ENCODE assay signal across 11 cellular contexts in genomic region chr22:36411589-36412258, GRCh38. TPM values are rescaled to one million over a fixed set of nuclear protein-coding genes. Genes with fewer than 3 reads are reported as not detected.
DNase-seq lines count a peak whose midpoint lies in the region; TF ChIP-seq lines count a peak whose summit lies in the region.
"Had no signal": no experiment of that assay in that cellular context is flagged by ENCODE, and none has a peak within 500 bp of the region (broad histone marks: within the 10 kb centered on the region; RNA-seq: fewer than 3 reads in every experiment).

No MANE protein-coding gene starts in this region.

- H4K20me1 ChIP-seq in hepatocyte (ENCODE audit: insufficient read depth, poor library complexity, severe bottlenecking) = no peaks in the 10 kb centered on the region

- peaks cover 0 to 3% (median 2%) of the 10 kb centered on the region in 3 donors for H3K27me3 Mint-ChIP-seq in CD14-positive monocyte (ENCODE audit: low read depth in 3 of 3)
- H3K27me3 Mint-ChIP-seq: CD8-positive, alpha-beta memory T cell had no signal

- no peaks in the 10 kb centered on the region for H3K9me3 ChIP-seq in hepatocyte (ENCODE audit: low read depth)
- H3K9me3 ChIP-seq in stomach = no peaks in the 10 kb centered on the region

- no peak overlapping the region for H3K4me3 ChIP-seq in hepatocyte
- no peak overlapping the region for H3K4me3 ChIP-seq in stomach

- peak overlapping the region; percentile 98 for H3K27ac ChIP-seq in hepatocyte
- H3K27ac ChIP-seq in stomach = peak overlapping the region in 4 of 5 donors; percentile 4 to 95 (median 88)

- no peak for TF ChIP-seq EP300 in stomach (IDR thresholded peaks at IDR 0.05)

- H3K27ac Mint-ChIP-seq in CD14-positive monocyte = no peak overlapping the region

- DNase-seq in activated T-cell treated with anti-CD3 and anti-CD28 coated beads for 1 hour (ENCODE audit: low read depth) = peak; percentile 14
- DNase-seq in activated T-cell treated with anti-CD3 and anti-CD28 coated beads for 4 hours = no peak
- DNase-seq in T-helper 1 cell = peak in 3 of 5 donors; percentile 14 to 58 (median 17)
- peak; percentile 36 for DNase-seq in hepatocyte (ENCODE audit: low spot score)
- no peak for DNase-seq in stomach
- DNase-seq in posterior vena cava (ENCODE audit: low spot score) = no peak
- no peak for DNase-seq in effector CD8-positive, alpha-beta T cell (lab: John Stamatoyannopoulos, UW)
- DNase-seq in CD14-positive monocyte (ENCODE audit: low spot score) = no peak
- DNase-seq: NCI-H1048, posterior cingulate gyrus had no signal

- peaks cover 42% of the 10 kb centered on the region for H3K4me1 Mint-ChIP-seq in CD14-positive monocyte

- intact Hi-C loops in stomach (cut with DNase I; ENCODE audit: low total_unique reads) (no loop called here), posterior vena cava (cut with DNase I) (no loop called here), CD14-positive monocyte (cut with micrococcal nuclease) (loop anchor here in 1 of 2 donors (5.0 kb wide), 1 partner anchor 36 kb away; no protein-coding TSS in a partner anchor)

- peaks cover 8% of the 10 kb centered on the region for H3K4me1 ChIP-seq in hepatocyte (ENCODE audit: insufficient read depth)
- H3K4me1 ChIP-seq in stomach = peaks cover 9 to 25% (median 23%) of the 10 kb centered on the region in 4 donors

- no peaks in the 10 kb centered on the region for H3K27me3 ChIP-seq in hepatocyte
- H3K27me3 ChIP-seq in stomach = no peaks in the 10 kb centered on the region

- no peak for TF ChIP-seq POLR2A in stomach (IDR thresholded peaks at IDR 0.05)

- H3K9me2 ChIP-seq in hepatocyte (replicated peaks; ENCODE audit: insufficient read depth) = no peaks in the 10 kb centered on the region

- no peaks in the 10 kb centered on the region for H3K36me3 ChIP-seq in hepatocyte (replicated peaks; ENCODE audit: insufficient read depth, low read depth)
- no peaks in the 10 kb centered on the region for H3K36me3 ChIP-seq in stomach

- no peak overlapping the region for H3K4me2 ChIP-seq in hepatocyte

- H3K4me3 Mint-ChIP-seq in CD14-positive monocyte = no peak overlapping the region

- H3K79me2 ChIP-seq in hepatocyte = no peaks in the 10 kb centered on the region

- H3K9me3 Mint-ChIP-seq in CD14-positive monocyte = no peaks in the 10 kb centered on the region
- H3K9me3 Mint-ChIP-seq: CD8-positive, alpha-beta memory T cell had no signal

- TF ChIP-seq CTCF in hepatocyte (IDR thresholded peaks at IDR 0.05; ENCODE audit: poor library complexity) = no peak
- TF ChIP-seq CTCF in stomach (IDR thresholded peaks at IDR 0.05) = no peak
- TF ChIP-seq CTCF in CD14-positive monocyte (IDR thresholded peaks at IDR 0.05) = no peak

- no peak overlapping the region for H2AFZ ChIP-seq in hepatocyte

- no peaks in the 10 kb centered on the region for H3K36me3 Mint-ChIP-seq in CD14-positive monocyte
- H3K36me3 Mint-ChIP-seq: CD8-positive, alpha-beta memory T cell had no signal

- WGBS in hepatocyte (ENCODE audit: low lambda C conversion rate, missing lambda C conversion rate) = 83% methylated on average over 6 of the region's 6 CpGs
- 54 to 71% (median 64%) methylated on average over 6 of the region's 6 CpGs for WGBS in stomach, 5 donors

RNA-seq across cellular contexts. Expression of gene MYH9, which starts 24.0 kb away (rescaled TPM):
- total RNA-seq in hepatocyte = 149 and 188 TPM in 2 replicates
- polyA plus RNA-seq in hepatocyte = 125 and 140 TPM in 2 replicates
- total RNA-seq in stomach = 100 to 1,000 TPM; 155 to 620 (median 272) TPM
- 10 to 100 TPM; 46.7 to 79.3 (median 54.3) TPM for polyA plus RNA-seq in stomach
- total RNA-seq in posterior vena cava = 100 to 1,000 TPM; 831 to 938 TPM
- polyA plus RNA-seq in CD14-positive monocyte = 10 to 100 TPM; 35.6 to 79.5 TPM

Comparison
In these comparisons a context has a peak if more than half of its experiments do, and no peak if none do; other contexts are left out.
1. DNase-seq: peak in activated T-cell treated with anti-CD3 and anti-CD28 coated beads for 1 hour (single experiment), T-helper 1 cell (3 of 5) and hepatocyte (single experiment); none in activated T-cell treated with anti-CD3 and anti-CD28 coated beads for 4 hours (single experiment), stomach (single experiment), posterior vena cava (single experiment), effector CD8-positive, alpha-beta T cell (single experiment) and CD14-positive monocyte (single experiment).